Comparison of ENCODE assay signal across 8 cellular contexts in genomic region chr3:45223889-45224730, GRCh38. TPM values are rescaled to one million over a fixed set of nuclear protein-coding genes. Genes with fewer than 3 reads are reported as not detected.
DNase-seq lines count a peak whose midpoint lies in the region; ATAC-seq, FAIRE-seq and TF ChIP-seq lines count a peak whose summit lies in the region.

No MANE protein-coding gene starts in this region.

- H2AFZ ChIP-seq in ACC112 (ENCODE audit: low read length, unreplicated experiment) = peak overlapping the region; percentile 44
- H2AFZ ChIP-seq in astrocyte (ENCODE audit: low read depth, low read length) = no peak overlapping the region

- H3K9me3 ChIP-seq in astrocyte (ENCODE audit: insufficient read depth, low read depth, low read length) = no peaks in the 10 kb centered on the region
- no peaks in the 10 kb centered on the region for H3K9me3 ChIP-seq in left lung

- peak; percentile 33 for DNase-seq in HFFc6
- DNase-seq in astrocyte (ENCODE audit: low read depth) = peak; percentile 51
- DNase-seq in left lung = no peak
- no peak for DNase-seq in H4 (ENCODE audit: low spot score)

- H3K27me3 Mint-ChIP-seq in HFFc6 (ENCODE audit: insufficient read depth) (peaks cover 3% of the 10 kb centered on the region; the same call in 1 of the 2 replicates), astrocyte (ENCODE audit: low read depth, unreplicated experiment) (peaks cover 15% of the 10 kb centered on the region)

- ATAC-seq in left lung (no peak), GM18861 (IDR thresholded peaks at IDR 0.05; ENCODE audit: unreplicated experiment) (no peak), HG03354 (IDR thresholded peaks at IDR 0.05; ENCODE audit: poor library complexity, severe bottlenecking, unreplicated experiment) (no peak), HG03469 (IDR thresholded peaks at IDR 0.05; ENCODE audit: unreplicated experiment) (no peak)

- H3K4me3 ChIP-seq in ACC112 (ENCODE audit: low read depth, low read length) (peak overlapping the region; percentile 95), astrocyte (ENCODE audit: insufficient read depth, low read depth, low read length) (peak overlapping the region; percentile 62), left lung (peak overlapping the region; percentile 29 to 47)

- H3K9ac ChIP-seq in astrocyte (ENCODE audit: low read length) = peak overlapping the region; percentile 84

- intact Hi-C loops in left lung (cut with DNase I) = loop anchor here in 1 of 2 donors (10.0 kb wide), 1 partner anchor 271 kb away; no protein-coding TSS in a partner anchor

- TF ChIP-seq CTCF in HFFc6 (IDR thresholded peaks at IDR 0.05) (no peak), astrocyte (IDR thresholded peaks at IDR 0.05; ENCODE audit: insufficient read depth, low read depth, low read length) (no peak), left lung (IDR thresholded peaks at IDR 0.05) (no peak)

- H3K27me3 ChIP-seq in ACC112 (ENCODE audit: insufficient read depth, low read length) (0 out of 2 replicates have a peak, but pooled peaks cover 5% of the 10 kb centered on the region), astrocyte (ENCODE audit: insufficient read depth, low read length) (no peaks in the 10 kb centered on the region), left lung (peaks cover 18 to 84% of the 10 kb centered on the region in 2 donors)

- H3K9me3 Mint-ChIP-seq in HFFc6 (no peaks in the 10 kb centered on the region), astrocyte (ENCODE audit: unreplicated experiment) (no peaks in the 10 kb centered on the region)

- no peaks in the 10 kb centered on the region for H4K20me1 ChIP-seq in astrocyte (ENCODE audit: insufficient read depth, low read length)

- H3K4me1 Mint-ChIP-seq in HFFc6 (ENCODE audit: low read depth) = peaks cover 50% of the 10 kb centered on the region
- H3K4me1 Mint-ChIP-seq in astrocyte (ENCODE audit: low read depth, unreplicated experiment) = peaks cover 16% of the 10 kb centered on the region

- peaks cover 20% of the 10 kb centered on the region for H3K4me1 ChIP-seq in ACC112 (ENCODE audit: control insufficient read depth, insufficient read depth, low read length, unreplicated experiment)
- peaks cover 11% of the 10 kb centered on the region for H3K4me1 ChIP-seq in astrocyte (ENCODE audit: insufficient read depth, low read length)
- H3K4me1 ChIP-seq in left lung = peaks cover 0 to 14% of the 10 kb centered on the region in 2 donors

- H3K4me3 Mint-ChIP-seq in HFFc6 (peak overlapping the region; percentile 98), astrocyte (ENCODE audit: unreplicated experiment) (peak overlapping the region; percentile 92)

- peaks cover 5% of the 10 kb centered on the region for H3K36me3 Mint-ChIP-seq in HFFc6 (ENCODE audit: low read depth)
- H3K36me3 Mint-ChIP-seq in astrocyte (ENCODE audit: low read depth, unreplicated experiment) = no peaks in the 10 kb centered on the region

- no peaks in the 10 kb centered on the region for H3K36me3 ChIP-seq in ACC112 (ENCODE audit: insufficient read depth, low read length)
- peaks cover 4% of the 10 kb centered on the region for H3K36me3 ChIP-seq in astrocyte (ENCODE audit: insufficient read depth, low read length)
- H3K36me3 ChIP-seq in left lung = no peaks in the 10 kb centered on the region

- peak; percentile 84 for FAIRE-seq in astrocyte (lab: Jason Lieb, UNC)

- peak overlapping the region; percentile 83 for H3K4me2 ChIP-seq in astrocyte (ENCODE audit: low read length)

- H3K79me2 ChIP-seq in ACC112 (ENCODE audit: control insufficient read depth, insufficient read depth, low read length, unreplicated experiment) (peaks cover 10% of the 10 kb centered on the region), astrocyte (ENCODE audit: insufficient read depth, low read length) (peaks cover 11% of the 10 kb centered on the region)

- peak overlapping the region; percentile 25 for H3K27ac ChIP-seq in ACC112 (ENCODE audit: low read depth, low read length)
- peak overlapping the region; percentile 70 for H3K27ac ChIP-seq in astrocyte (ENCODE audit: low read depth, low read length)
- H3K27ac ChIP-seq in left lung = no peak overlapping the region

- H3K27ac Mint-ChIP-seq in HFFc6 = peak overlapping the region; percentile 89
- H3K27ac Mint-ChIP-seq in astrocyte (ENCODE audit: unreplicated experiment) = no peak overlapping the region

RNA-seq across cellular contexts. Expression of gene TMEM158, which starts 2.0 kb away (rescaled TPM):
- total RNA-seq in HFFc6 (2021; fragmentation: NEBNext Ultra II Directional; extraction: Animal tissue kit (Norgen Biotek cat#: 25700)) = 10 to 100 TPM; 26.1 to 82.2 (median 29.4) TPM
- 11.5 and 14.1 TPM in 2 replicates for total RNA-seq in astrocyte
- total RNA-seq in left lung = 1 to 10 TPM; 3.6 to 3.7 TPM
- 8.3 and 9.2 TPM in 2 replicates for total RNA-seq in H4 (2014; rRNA removed; shearing (Covaris generic))

Comparison
In these comparisons a context has a peak if more than half of its experiments do, and no peak if none do; other contexts are left out.
1. H3K27ac ChIP-seq: peak in ACC112 (single experiment) and astrocyte (single experiment); none in left lung (0 of 2).
2. H3K4me3 ChIP-seq: peak in every context shown above with its lines; median percentile 95 in ACC112; 62 in astrocyte; 38 in left lung.
3. DNase-seq: peak in HFFc6 (single experiment) and astrocyte (single experiment); none in left lung (0 of 2) and H4 (single experiment).